Comparison of ENCODE assay signal across 25 cellular contexts in the genomic region with DNA sequence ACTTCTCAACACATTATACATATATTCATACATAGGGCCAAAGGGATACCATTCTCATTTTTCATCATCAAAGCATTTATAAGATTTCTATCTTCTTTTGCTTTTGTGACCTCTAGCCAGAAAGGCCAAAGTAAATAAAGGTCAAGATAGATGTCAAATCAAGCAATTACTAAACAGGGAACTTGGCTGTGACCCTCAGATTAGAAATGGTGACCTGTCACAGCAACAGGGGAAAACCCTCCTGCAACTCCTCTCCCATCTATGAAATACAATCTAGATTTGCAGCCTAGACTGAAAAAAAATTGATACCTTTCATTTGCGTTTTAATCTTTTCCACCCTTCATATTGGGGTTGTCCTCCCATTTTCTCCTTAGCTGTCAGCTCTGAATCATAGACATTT.
"Had no signal": no experiment of that assay in that cellular context is flagged by ENCODE, and none has a peak within 500 bp of the region (broad histone marks: within the 10 kb centered on the region; RNA-seq: fewer than 3 reads in every experiment).

No MANE protein-coding gene starts in this region.

- H3K36me3 ChIP-seq: colonic mucosa, esophagus muscularis mucosa, esophagus squamous epithelium, gastrocnemius medialis, gastroesophageal sphincter, heart left ventricle, heart right ventricle had no signal

- H3K27me3 Mint-ChIP-seq: effector memory CD8-positive, alpha-beta T cell had no signal

- H3K4me1 ChIP-seq: colonic mucosa, esophagus muscularis mucosa, esophagus squamous epithelium, foreskin keratinocyte, gastrocnemius medialis, gastroesophageal sphincter, heart left ventricle, heart right ventricle had no signal

- DNase-seq: colonic mucosa; cortex of kidney; dermis blood vessel endothelial cell; dorsolateral prefrontal cortex; effector CD4-positive, alpha-beta T cell; effector CD8-positive, alpha-beta T cell; effector memory CD4-positive, alpha-beta T cell; effector memory CD8-positive, alpha-beta T cell; endodermal cell; erythroblast; esophagus squamous epithelium; foreskin fibroblast; foreskin keratinocyte; foreskin melanocyte; gastrocnemius medialis; glutamatergic neuron; head of caudate nucleus; heart left ventricle; heart right ventricle had no signal

- H3K9me3 ChIP-seq: colonic mucosa, esophagus muscularis mucosa, esophagus squamous epithelium, gastrocnemius medialis, heart right ventricle had no signal

- H3K27ac ChIP-seq: colonic mucosa, coronary artery, dorsolateral prefrontal cortex, epithelial cell of prostate, esophagus muscularis mucosa, esophagus squamous epithelium, foreskin keratinocyte, gastrocnemius medialis, gastroesophageal sphincter, heart left ventricle, heart right ventricle had no signal

- H3K9me3 Mint-ChIP-seq: dendritic cell treated with granulocyte-macrophage colony-stimulating factor and Interleukin-4, amounts not matched to agents 40 ng/mL and 50 ng/mL, for 4 days; endodermal cell had no signal

- H3K4me3 ChIP-seq: colonic mucosa, coronary artery, dorsolateral prefrontal cortex, esophagus muscularis mucosa, esophagus squamous epithelium, gastrocnemius medialis, gastroesophageal sphincter, heart left ventricle, heart right ventricle had no signal

- ATAC-seq: effector memory CD8-positive, alpha-beta T cell; esophagus mucosa; foreskin keratinocyte; gastrocnemius medialis; gastroesophageal sphincter; heart left ventricle; heart right ventricle had no signal

- H3K27ac Mint-ChIP-seq: dendritic cell treated with granulocyte-macrophage colony-stimulating factor and Interleukin-4, amounts not matched to agents 40 ng/mL and 50 ng/mL, for 4 days; effector memory CD8-positive, alpha-beta T cell; endodermal cell had no signal

- H3K4me1 Mint-ChIP-seq: endodermal cell had no signal

- H3K4me3 Mint-ChIP-seq: dendritic cell treated with granulocyte-macrophage colony-stimulating factor and Interleukin-4, amounts not matched to agents 40 ng/mL and 50 ng/mL, for 4 days; effector memory CD8-positive, alpha-beta T cell; endodermal cell had no signal

- H3K27me3 ChIP-seq: colonic mucosa, esophagus muscularis mucosa, esophagus squamous epithelium, foreskin keratinocyte, gastrocnemius medialis, gastroesophageal sphincter, heart right ventricle had no signal
